In the genomic region with DNA sequence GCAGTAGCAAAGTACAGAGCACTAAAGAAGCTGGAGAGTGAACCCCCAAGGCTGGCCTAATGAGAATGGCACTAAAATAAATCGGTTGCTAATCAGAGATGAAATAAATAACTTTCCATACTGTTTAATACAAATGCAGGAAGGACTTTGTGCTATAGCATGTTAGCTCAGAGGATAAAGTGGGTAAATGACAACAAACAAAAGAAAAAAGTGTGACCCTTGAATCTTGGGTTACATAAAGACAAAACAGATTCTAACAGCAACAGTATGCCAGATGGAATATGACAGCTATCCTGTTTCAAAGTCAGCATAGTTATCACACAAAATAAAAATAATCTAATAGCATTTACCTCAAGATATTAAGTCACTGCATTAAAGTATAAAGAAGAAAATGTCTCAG, we compare ENCODE assay signal across 1 cellular context.
TF ChIP-seq lines count a peak whose summit lies in the region.

No MANE protein-coding gene starts in this region.

TF ChIP-seq in HepG2, 621 proteins besides CTCF, POLR2A, EP300 and RAD21 (continued from another document and continues in another):
- TF ChIP-seq, protein P1, sequence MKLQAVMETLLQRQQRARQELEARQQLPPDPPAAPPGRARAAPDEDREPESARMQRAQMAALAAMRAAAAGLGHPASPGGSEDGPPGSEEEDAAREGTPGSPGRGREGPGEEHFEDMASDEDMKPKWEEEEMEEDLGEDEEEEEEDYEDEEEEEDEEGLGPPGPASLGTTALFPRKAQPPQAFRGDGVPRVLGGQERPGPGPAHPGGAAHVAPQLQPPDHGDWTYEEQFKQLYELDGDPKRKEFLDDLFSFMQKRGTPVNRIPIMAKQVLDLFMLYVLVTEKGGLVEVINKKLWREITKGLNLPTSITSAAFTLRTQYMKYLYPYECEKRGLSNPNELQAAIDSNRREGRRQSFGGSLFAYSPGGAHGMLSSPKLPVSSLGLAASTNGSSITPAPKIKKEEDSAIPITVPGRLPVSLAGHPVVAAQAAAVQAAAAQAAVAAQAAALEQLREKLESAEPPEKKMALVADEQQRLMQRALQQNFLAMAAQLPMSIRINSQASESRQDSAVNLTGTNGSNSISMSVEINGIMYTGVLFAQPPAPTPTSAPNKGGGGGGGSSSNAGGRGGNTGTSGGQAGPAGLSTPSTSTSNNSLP (IDR thresholded peaks at IDR 0.05; ENCODE audit: low read depth, low read length), result peak; percentile 53; the same call in 1 of the 2 replicates
- TF ChIP-seq REPIN1 (CRISPR knock-in tag; IDR thresholded peaks at IDR 0.05; ENCODE audit: borderline replicate concordance, low read depth) (no peak), HIVEP1 (CRISPR knock-in tag; IDR thresholded peaks at IDR 0.05) (no peak), MED13 (CRISPR knock-in tag; IDR thresholded peaks at IDR 0.05) (no peak), CENPT (CRISPR knock-in tag; IDR thresholded peaks at IDR 0.05; ENCODE audit: low read depth) (no peak), MED1 (CRISPR knock-in tag; IDR thresholded peaks at IDR 0.05) (0 out of 2 replicates have a peak, but pooled peaks have one; percentile 3), KLF12 (CRISPR knock-in tag; IDR thresholded peaks at IDR 0.05; ENCODE audit: borderline replicate concordance) (no peak), ATF7 (IDR thresholded peaks at IDR 0.05) (no peak), ATF7 (CRISPR knock-in tag; IDR thresholded peaks at IDR 0.05) (no peak), ZNF543 (CRISPR knock-in tag; IDR thresholded peaks at IDR 0.05) (no peak), NR2F2 (IDR thresholded peaks at IDR 0.05; ENCODE audit: borderline replicate concordance, low read depth) (no peak), MIXL1 (CRISPR knock-in tag; IDR thresholded peaks at IDR 0.05) (0 out of 2 replicates have a peak, but pooled peaks have one; percentile 6), ZNF747 (CRISPR knock-in tag; IDR thresholded peaks at IDR 0.05; ENCODE audit: borderline replicate concordance) (no peak), SP2 (CRISPR knock-in tag; IDR thresholded peaks at IDR 0.05) (no peak), TBL1XR1 (IDR thresholded peaks at IDR 0.05; ENCODE audit: borderline replicate concordance, low read length, partially characterized antibody) (no peak), ZNF343 (CRISPR knock-in tag; IDR thresholded peaks at IDR 0.05) (no peak), ZNF891 (CRISPR knock-in tag; IDR thresholded peaks at IDR 0.05) (no peak), HDAC6 (IDR thresholded peaks at IDR 0.05; ENCODE audit: low read depth, low read length) (no peak), ARNT2 (CRISPR knock-in tag; IDR thresholded peaks at IDR 0.05; ENCODE audit: low read depth) (no peak), RBFOX2 (IDR thresholded peaks at IDR 0.05; ENCODE audit: low read depth, low read length) (no peak), MYNN (CRISPR knock-in tag; IDR thresholded peaks at IDR 0.05; ENCODE audit: low read depth) (no peak), FOXP1 (IDR thresholded peaks at IDR 0.05) (no peak), FOXP1 (CRISPR knock-in tag; IDR thresholded peaks at IDR 0.05) (peak; percentile 9; the same call in 1 of the 2 replicates), HMGA1 (CRISPR knock-in tag; conservative IDR thresholded peaks at IDR 0.05) (no peak), RXRB (CRISPR knock-in tag; IDR thresholded peaks at IDR 0.05; ENCODE audit: borderline replicate concordance) (no peak), POGZ (CRISPR knock-in tag; IDR thresholded peaks at IDR 0.05) (no peak), HNF4A (CRISPR knock-in tag; IDR thresholded peaks at IDR 0.05) (peak; percentile 69), ZNF337 (CRISPR knock-in tag; IDR thresholded peaks at IDR 0.05; ENCODE audit: borderline replicate concordance, low read depth) (no peak), FOXA3 (CRISPR knock-in tag; IDR thresholded peaks at IDR 0.05) (peak; percentile 39; the same call in 1 of the 2 replicates), SRSF1 (optimal IDR thresholded peaks at IDR 0.05; ENCODE audit: low read depth, low read length) (no peak), ZBTB8A (CRISPR knock-in tag; IDR thresholded peaks at IDR 0.05; ENCODE audit: borderline replicate concordance, low read depth) (no peak), ZNF207 (IDR thresholded peaks at IDR 0.05; ENCODE audit: borderline replicate concordance) (no peak), ZFYVE20 (CRISPR knock-in tag; IDR thresholded peaks at IDR 0.05; ENCODE audit: borderline replicate concordance, low read depth) (no peak), ZNF3 (CRISPR knock-in tag; IDR thresholded peaks at IDR 0.05) (no peak), SOX5 (CRISPR knock-in tag; IDR thresholded peaks at IDR 0.05; ENCODE audit: borderline replicate concordance) (peak; percentile 12; the same call in 1 of the 2 replicates), HOXD1 (CRISPR knock-in tag; IDR thresholded peaks at IDR 0.05) (no peak)
- TF ChIP-seq, protein P2, sequence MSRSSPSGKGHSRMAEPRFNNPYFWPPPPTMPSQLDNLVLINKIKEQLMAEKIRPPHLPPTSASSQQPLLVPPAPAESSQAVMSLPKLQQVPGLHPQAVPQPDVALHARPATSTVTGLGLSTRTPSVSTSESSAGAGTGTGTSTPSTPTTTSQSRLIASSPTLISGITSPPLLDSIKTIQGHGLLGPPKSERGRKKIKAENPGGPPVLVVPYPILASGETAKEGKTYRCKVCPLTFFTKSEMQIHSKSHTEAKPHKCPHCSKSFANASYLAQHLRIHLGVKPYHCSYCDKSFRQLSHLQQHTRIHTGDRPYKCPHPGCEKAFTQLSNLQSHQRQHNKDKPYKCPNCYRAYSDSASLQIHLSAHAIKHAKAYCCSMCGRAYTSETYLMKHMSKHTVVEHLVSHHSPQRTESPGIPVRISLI (CRISPR knock-in tag; IDR thresholded peaks at IDR 0.05; ENCODE audit: borderline replicate concordance), result peak; percentile 30; the same call in 1 of the 2 replicates
- TF ChIP-seq, protein P3, sequence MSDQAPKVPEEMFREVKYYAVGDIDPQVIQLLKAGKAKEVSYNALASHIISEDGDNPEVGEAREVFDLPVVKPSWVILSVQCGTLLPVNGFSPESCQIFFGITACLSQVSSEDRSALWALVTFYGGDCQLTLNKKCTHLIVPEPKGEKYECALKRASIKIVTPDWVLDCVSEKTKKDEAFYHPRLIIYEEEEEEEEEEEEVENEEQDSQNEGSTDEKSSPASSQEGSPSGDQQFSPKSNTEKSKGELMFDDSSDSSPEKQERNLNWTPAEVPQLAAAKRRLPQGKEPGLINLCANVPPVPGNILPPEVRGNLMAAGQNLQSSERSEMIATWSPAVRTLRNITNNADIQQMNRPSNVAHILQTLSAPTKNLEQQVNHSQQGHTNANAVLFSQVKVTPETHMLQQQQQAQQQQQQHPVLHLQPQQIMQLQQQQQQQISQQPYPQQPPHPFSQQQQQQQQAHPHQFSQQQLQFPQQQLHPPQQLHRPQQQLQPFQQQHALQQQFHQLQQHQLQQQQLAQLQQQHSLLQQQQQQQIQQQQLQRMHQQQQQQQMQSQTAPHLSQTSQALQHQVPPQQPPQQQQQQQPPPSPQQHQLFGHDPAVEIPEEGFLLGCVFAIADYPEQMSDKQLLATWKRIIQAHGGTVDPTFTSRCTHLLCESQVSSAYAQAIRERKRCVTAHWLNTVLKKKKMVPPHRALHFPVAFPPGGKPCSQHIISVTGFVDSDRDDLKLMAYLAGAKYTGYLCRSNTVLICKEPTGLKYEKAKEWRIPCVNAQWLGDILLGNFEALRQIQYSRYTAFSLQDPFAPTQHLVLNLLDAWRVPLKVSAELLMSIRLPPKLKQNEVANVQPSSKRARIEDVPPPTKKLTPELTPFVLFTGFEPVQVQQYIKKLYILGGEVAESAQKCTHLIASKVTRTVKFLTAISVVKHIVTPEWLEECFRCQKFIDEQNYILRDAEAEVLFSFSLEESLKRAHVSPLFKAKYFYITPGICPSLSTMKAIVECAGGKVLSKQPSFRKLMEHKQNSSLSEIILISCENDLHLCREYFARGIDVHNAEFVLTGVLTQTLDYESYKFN (CRISPR knock-in tag; conservative IDR thresholded peaks at IDR 0.05), result peak; percentile 68
- TF ChIP-seq, protein P4, sequence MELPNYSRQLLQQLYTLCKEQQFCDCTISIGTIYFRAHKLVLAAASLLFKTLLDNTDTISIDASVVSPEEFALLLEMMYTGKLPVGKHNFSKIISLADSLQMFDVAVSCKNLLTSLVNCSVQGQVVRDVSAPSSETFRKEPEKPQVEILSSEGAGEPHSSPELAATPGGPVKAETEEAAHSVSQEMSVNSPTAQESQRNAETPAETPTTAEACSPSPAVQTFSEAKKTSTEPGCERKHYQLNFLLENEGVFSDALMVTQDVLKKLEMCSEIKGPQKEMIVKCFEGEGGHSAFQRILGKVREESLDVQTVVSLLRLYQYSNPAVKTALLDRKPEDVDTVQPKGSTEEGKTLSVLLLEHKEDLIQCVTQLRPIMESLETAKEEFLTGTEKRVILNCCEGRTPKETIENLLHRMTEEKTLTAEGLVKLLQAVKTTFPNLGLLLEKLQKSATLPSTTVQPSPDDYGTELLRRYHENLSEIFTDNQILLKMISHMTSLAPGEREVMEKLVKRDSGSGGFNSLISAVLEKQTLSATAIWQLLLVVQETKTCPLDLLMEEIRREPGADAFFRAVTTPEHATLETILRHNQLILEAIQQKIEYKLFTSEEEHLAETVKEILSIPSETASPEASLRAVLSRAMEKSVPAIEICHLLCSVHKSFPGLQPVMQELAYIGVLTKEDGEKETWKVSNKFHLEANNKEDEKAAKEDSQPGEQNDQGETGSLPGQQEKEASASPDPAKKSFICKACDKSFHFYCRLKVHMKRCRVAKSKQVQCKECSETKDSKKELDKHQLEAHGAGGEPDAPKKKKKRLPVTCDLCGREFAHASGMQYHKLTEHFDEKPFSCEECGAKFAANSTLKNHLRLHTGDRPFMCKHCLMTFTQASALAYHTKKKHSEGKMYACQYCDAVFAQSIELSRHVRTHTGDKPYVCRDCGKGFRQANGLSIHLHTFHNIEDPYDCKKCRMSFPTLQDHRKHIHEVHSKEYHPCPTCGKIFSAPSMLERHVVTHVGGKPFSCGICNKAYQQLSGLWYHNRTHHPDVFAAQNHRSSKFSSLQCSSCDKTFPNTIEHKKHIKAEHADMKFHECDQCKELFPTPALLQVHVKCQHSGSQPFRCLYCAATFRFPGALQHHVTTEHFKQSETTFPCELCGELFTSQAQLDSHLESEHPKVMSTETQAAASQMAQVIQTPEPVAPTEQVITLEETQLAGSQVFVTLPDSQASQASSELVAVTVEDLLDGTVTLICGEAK (IDR thresholded peaks at IDR 0.05), result no peak
- TF ChIP-seq, protein P4 (CRISPR knock-in tag; IDR thresholded peaks at IDR 0.05), result no peak
- TF ChIP-seq, protein P5, sequence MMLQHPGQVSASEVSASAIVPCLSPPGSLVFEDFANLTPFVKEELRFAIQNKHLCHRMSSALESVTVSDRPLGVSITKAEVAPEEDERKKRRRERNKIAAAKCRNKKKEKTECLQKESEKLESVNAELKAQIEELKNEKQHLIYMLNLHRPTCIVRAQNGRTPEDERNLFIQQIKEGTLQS (CRISPR knock-in tag; IDR thresholded peaks at IDR 0.05), result no peak
- TF ChIP-seq, protein P6, sequence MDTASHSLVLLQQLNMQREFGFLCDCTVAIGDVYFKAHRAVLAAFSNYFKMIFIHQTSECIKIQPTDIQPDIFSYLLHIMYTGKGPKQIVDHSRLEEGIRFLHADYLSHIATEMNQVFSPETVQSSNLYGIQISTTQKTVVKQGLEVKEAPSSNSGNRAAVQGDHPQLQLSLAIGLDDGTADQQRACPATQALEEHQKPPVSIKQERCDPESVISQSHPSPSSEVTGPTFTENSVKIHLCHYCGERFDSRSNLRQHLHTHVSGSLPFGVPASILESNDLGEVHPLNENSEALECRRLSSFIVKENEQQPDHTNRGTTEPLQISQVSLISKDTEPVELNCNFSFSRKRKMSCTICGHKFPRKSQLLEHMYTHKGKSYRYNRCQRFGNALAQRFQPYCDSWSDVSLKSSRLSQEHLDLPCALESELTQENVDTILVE (CRISPR knock-in tag; IDR thresholded peaks at IDR 0.05), result no peak
- TF ChIP-seq, protein P7, sequence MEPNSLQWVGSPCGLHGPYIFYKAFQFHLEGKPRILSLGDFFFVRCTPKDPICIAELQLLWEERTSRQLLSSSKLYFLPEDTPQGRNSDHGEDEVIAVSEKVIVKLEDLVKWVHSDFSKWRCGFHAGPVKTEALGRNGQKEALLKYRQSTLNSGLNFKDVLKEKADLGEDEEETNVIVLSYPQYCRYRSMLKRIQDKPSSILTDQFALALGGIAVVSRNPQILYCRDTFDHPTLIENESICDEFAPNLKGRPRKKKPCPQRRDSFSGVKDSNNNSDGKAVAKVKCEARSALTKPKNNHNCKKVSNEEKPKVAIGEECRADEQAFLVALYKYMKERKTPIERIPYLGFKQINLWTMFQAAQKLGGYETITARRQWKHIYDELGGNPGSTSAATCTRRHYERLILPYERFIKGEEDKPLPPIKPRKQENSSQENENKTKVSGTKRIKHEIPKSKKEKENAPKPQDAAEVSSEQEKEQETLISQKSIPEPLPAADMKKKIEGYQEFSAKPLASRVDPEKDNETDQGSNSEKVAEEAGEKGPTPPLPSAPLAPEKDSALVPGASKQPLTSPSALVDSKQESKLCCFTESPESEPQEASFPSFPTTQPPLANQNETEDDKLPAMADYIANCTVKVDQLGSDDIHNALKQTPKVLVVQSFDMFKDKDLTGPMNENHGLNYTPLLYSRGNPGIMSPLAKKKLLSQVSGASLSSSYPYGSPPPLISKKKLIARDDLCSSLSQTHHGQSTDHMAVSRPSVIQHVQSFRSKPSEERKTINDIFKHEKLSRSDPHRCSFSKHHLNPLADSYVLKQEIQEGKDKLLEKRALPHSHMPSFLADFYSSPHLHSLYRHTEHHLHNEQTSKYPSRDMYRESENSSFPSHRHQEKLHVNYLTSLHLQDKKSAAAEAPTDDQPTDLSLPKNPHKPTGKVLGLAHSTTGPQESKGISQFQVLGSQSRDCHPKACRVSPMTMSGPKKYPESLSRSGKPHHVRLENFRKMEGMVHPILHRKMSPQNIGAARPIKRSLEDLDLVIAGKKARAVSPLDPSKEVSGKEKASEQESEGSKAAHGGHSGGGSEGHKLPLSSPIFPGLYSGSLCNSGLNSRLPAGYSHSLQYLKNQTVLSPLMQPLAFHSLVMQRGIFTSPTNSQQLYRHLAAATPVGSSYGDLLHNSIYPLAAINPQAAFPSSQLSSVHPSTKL (CRISPR knock-in tag; IDR thresholded peaks at IDR 0.05), result no peak
